12 cellular contexts compared by ENCODE assay signal in the genomic region with DNA sequence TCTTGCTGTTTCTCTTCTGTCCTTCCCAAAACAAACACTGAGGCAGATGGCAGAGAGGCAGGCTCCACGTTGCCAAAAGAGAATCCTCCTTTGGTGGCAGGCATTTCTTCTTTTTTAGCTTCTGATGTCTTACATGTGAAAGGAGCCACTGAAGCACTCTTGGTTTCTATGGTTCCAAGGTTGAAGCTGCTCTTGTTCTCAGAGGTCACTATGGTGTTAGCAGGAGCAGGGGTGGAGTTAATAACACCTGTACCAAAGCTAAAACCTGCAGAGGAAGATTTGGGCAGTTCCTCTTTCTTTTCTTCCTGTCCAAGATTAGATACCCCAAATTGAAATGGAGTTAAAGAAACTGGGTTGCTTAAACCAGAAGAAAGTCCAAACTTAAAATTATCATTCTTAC. TPM values are rescaled to one million over a fixed set of nuclear protein-coding genes. Genes with fewer than 3 reads are reported as not detected.
DNase-seq lines count a peak whose midpoint lies in the region; ATAC-seq and TF ChIP-seq lines count a peak whose summit lies in the region.
"Had no signal": no experiment of that assay in that cellular context is flagged by ENCODE, and none has a peak within 500 bp of the region (broad histone marks: within the 10 kb centered on the region; RNA-seq: fewer than 3 reads in every experiment).

No MANE protein-coding gene starts in this region.

- H3K4me1 ChIP-seq in stomach, result peaks cover 0 to 30% (median 12%) of the 10 kb centered on the region in 4 donors
- H3K4me1 ChIP-seq: sigmoid colon, uterus had no signal

- no peak for TF ChIP-seq EP300 in stomach (IDR thresholded peaks at IDR 0.05)

- WGBS in stomach, 5 donors, result 56 to 70% (median 59%) methylated on average over 1 of the region's 1 CpG

- H3K4me3 Mint-ChIP-seq in effector memory CD8-positive, alpha-beta T cell, result no peak overlapping the region
- no peak overlapping the region for H3K4me3 Mint-ChIP-seq in activated naive CD4-positive, alpha-beta T cell treated with anti-CD3 and anti-CD28 coated beads for 36 hours
- H3K4me3 Mint-ChIP-seq: T-helper 1 cell treated with Interleukin-12 subunit alpha and Interleukin-12 subunit beta and Interleukin-4 antibody, amounts not matched to agents 30 μg/mL and 1 μg/mL, for 36 hours had no signal

- no peak for DNase-seq in effector memory CD8-positive, alpha-beta T cell
- DNase-seq in activated naive CD4-positive, alpha-beta T cell treated with anti-CD3 and anti-CD28 coated beads for 36 hours, result no peak
- DNase-seq in stomach (no peak), HT-29 (ENCODE audit: low spot score) (no peak)
- DNase-seq in stimulated activated CD4-positive, alpha-beta T cell treated with anti-CD3 and anti-CD28 coated beads, Interleukin-1b, Interleukin-23, amount 100 ng/mL, for 48 hours, result no peak
- DNase-seq: NCI-H187 treated with DMSO at 0.1 percent for 48 hours, sigmoid colon, uterus had no signal

- H3K36me3 ChIP-seq in stomach, result peaks cover 13 to 92% (median 81%) of the 10 kb centered on the region in 4 donors
- H3K36me3 ChIP-seq: uterus had no signal

- no peak overlapping the region for H3K27ac ChIP-seq in stomach
- H3K27ac ChIP-seq: sigmoid colon, uterus had no signal

- H3K9me3 Mint-ChIP-seq in effector memory CD8-positive, alpha-beta T cell, result no peaks in the 10 kb centered on the region
- no peaks in the 10 kb centered on the region for H3K9me3 Mint-ChIP-seq in activated naive CD4-positive, alpha-beta T cell treated with anti-CD3 and anti-CD28 coated beads for 36 hours
- H3K9me3 Mint-ChIP-seq: T-helper 1 cell treated with Interleukin-12 subunit alpha and Interleukin-12 subunit beta and Interleukin-4 antibody, amounts not matched to agents 30 μg/mL and 1 μg/mL, for 36 hours had no signal

- H3K27ac Mint-ChIP-seq in effector memory CD8-positive, alpha-beta T cell, result peak overlapping the region; percentile 32 to 85
- no peak overlapping the region for H3K27ac Mint-ChIP-seq in activated naive CD4-positive, alpha-beta T cell treated with anti-CD3 and anti-CD28 coated beads for 36 hours
- H3K27ac Mint-ChIP-seq: T-helper 1 cell treated with Interleukin-12 subunit alpha and Interleukin-12 subunit beta and Interleukin-4 antibody, amounts not matched to agents 30 μg/mL and 1 μg/mL, for 36 hours had no signal

- H3K27me3 Mint-ChIP-seq in effector memory CD8-positive, alpha-beta T cell, result no peaks in the 10 kb centered on the region
- H3K27me3 Mint-ChIP-seq in activated naive CD4-positive, alpha-beta T cell treated with anti-CD3 and anti-CD28 coated beads for 36 hours (ENCODE audit: low read depth), result no peaks in the 10 kb centered on the region

- intact Hi-C loops in activated naive CD4-positive, alpha-beta T cell treated with anti-CD3 and anti-CD28 coated beads for 36 hours (cut with micrococcal nuclease), result no loop called here
- intact Hi-C loops in stomach (cut with DNase I; ENCODE audit: low total_unique reads), result no loop called here

- ATAC-seq in GM18498 (IDR thresholded peaks at IDR 0.05; ENCODE audit: unreplicated experiment), result peak; percentile 86
- peak; percentile 82 for ATAC-seq in GM21515 (IDR thresholded peaks at IDR 0.05; ENCODE audit: unreplicated experiment)
- peak; percentile 86 for ATAC-seq in HG03159 (IDR thresholded peaks at IDR 0.05; ENCODE audit: unreplicated experiment)
- no peak for ATAC-seq in effector memory CD8-positive, alpha-beta T cell (replicated peaks)

- no peak for TF ChIP-seq CTCF in stomach (IDR thresholded peaks at IDR 0.05)

- no peak for TF ChIP-seq POLR2A in stomach (IDR thresholded peaks at IDR 0.05)

- peaks cover 44% of the 10 kb centered on the region in 2 donors for H3K4me1 Mint-ChIP-seq in effector memory CD8-positive, alpha-beta T cell (ENCODE audit: low read depth in 2 of 2)
- peaks cover 28% of the 10 kb centered on the region for H3K4me1 Mint-ChIP-seq in activated naive CD4-positive, alpha-beta T cell treated with anti-CD3 and anti-CD28 coated beads for 36 hours (ENCODE audit: low read depth)

- H3K36me3 Mint-ChIP-seq in effector memory CD8-positive, alpha-beta T cell (ENCODE audit: insufficient read depth), result peaks cover 72% of the 10 kb centered on the region
- peaks cover 64% of the 10 kb centered on the region for H3K36me3 Mint-ChIP-seq in activated naive CD4-positive, alpha-beta T cell treated with anti-CD3 and anti-CD28 coated beads for 36 hours (ENCODE audit: low read depth)

- no peaks in the 10 kb centered on the region for H3K27me3 ChIP-seq in stomach
- H3K27me3 ChIP-seq: sigmoid colon, uterus had no signal

- H3K9me3 ChIP-seq in stomach, result no peaks in the 10 kb centered on the region
- H3K9me3 ChIP-seq: sigmoid colon, uterus had no signal

- no peak overlapping the region for H3K4me3 ChIP-seq in stomach
- H3K4me3 ChIP-seq: sigmoid colon, uterus had no signal

- CTCF ChIA-PET in activated naive CD4-positive, alpha-beta T cell treated with anti-CD3 and anti-CD28 coated beads for 36 hours (lab: Charles Lee), result interaction anchor here (1.0 kb wide), 1 partner anchor 16 kb away, joined by 3 read pairs; no protein-coding TSS in a partner anchor

RNA-seq across cellular contexts. Expression of a gene that starts 28.8 kb away (rescaled TPM):
- total RNA-seq in activated naive CD4-positive, alpha-beta T cell treated with anti-CD3 and anti-CD28 coated beads for 36 hours, result 1 to 10 TPM; 2.9 to 3.0 TPM
- 10 to 100 TPM; 17.0 to 42.4 (median 29.2) TPM for total RNA-seq in stomach
- polyA plus RNA-seq in stomach, result 1 to 10 TPM; 5.2 to 7.4 (median 5.7) TPM
- total RNA-seq in HT-29 (2014; rRNA removed; shearing (Covaris generic)), result 9.4 and 9.9 TPM in 2 replicates
